Comparison of ENCODE assay signal across 17 cellular contexts in genomic region chr9:18673179-18673578, GRCh38.
DNase-seq lines count a peak whose midpoint lies in the region; ATAC-seq and TF ChIP-seq lines count a peak whose summit lies in the region.
"Had no signal": no experiment of that assay in that cellular context is flagged by ENCODE, and none has a peak within 500 bp of the region (broad histone marks: within the 10 kb centered on the region; RNA-seq: fewer than 3 reads in every experiment).

No MANE protein-coding gene starts in this region.

- POLR2A ChIA-PET in activated CD8-positive, alpha-beta T cell treated with anti-CD3 and anti-CD28 coated beads for 36 hours (lab: Charles Lee), result no interaction called here

- no peak overlapping the region for H3K4me3 Mint-ChIP-seq in activated CD8-positive, alpha-beta T cell treated with anti-CD3 and anti-CD28 coated beads for 36 hours
- H3K4me3 Mint-ChIP-seq: HFFc6 had no signal

- DNase-seq in DMS53 treated with DMSO at 0.1 percent for 48 hours (lab: John Stamatoyannopoulos, UW; ENCODE audit: unreplicated experiment) (peak; percentile 7), NCI-H69 (lab: John Stamatoyannopoulos, UW) (peak; percentile 68), brain pericyte (ENCODE audit: low read depth, low spot score) (peak; percentile 74), mucosa of descending colon (no peak), NCI-H1417 treated with DMSO at 0.1 percent for 48 hours (lab: John Stamatoyannopoulos, UW) (no peak), SKM-1 (lab: John Stamatoyannopoulos, UW; ENCODE audit: unreplicated experiment) (no peak), G401 (ENCODE audit: low spot score) (no peak)
- no peak for DNase-seq in activated CD8-positive, alpha-beta T cell treated with anti-CD3 and anti-CD28 coated beads for 36 hours
- DNase-seq: DMS79, GM23248, HFFc6, NCI-H1092, NCI-H187, PC-9, Right ventricle myocardium superior had no signal

- intact Hi-C loops in mucosa of descending colon (cut with DNase I, micrococcal nuclease), result no loop called here
- intact Hi-C loops in activated CD8-positive, alpha-beta T cell treated with anti-CD3 and anti-CD28 coated beads for 36 hours (cut with micrococcal nuclease), result no loop called here

- H3K9me3 ChIP-seq in mucosa of descending colon, result no peaks in the 10 kb centered on the region
- H3K9me3 ChIP-seq: A549 had no signal

- H3K36me3 Mint-ChIP-seq in activated CD8-positive, alpha-beta T cell treated with anti-CD3 and anti-CD28 coated beads for 36 hours (ENCODE audit: low read depth), result no peaks in the 10 kb centered on the region

- no peaks in the 10 kb centered on the region for H3K4me1 ChIP-seq in mucosa of descending colon (ENCODE audit: low read depth)
- H3K4me1 ChIP-seq: A549 had no signal

- peak; percentile 87 for ATAC-seq in mucosa of descending colon
- ATAC-seq in activated CD8-positive, alpha-beta T cell treated with anti-CD3 and anti-CD28 coated beads for 36 hours, result no peak
- ATAC-seq: A549, K562 had no signal

- no peaks in the 10 kb centered on the region for H3K4me1 Mint-ChIP-seq in activated CD8-positive, alpha-beta T cell treated with anti-CD3 and anti-CD28 coated beads for 36 hours (ENCODE audit: low read depth)

- CTCF ChIA-PET in activated CD8-positive, alpha-beta T cell treated with anti-CD3 and anti-CD28 coated beads for 36 hours (lab: Charles Lee), result no interaction called here

- H3K27ac Mint-ChIP-seq in activated CD8-positive, alpha-beta T cell treated with anti-CD3 and anti-CD28 coated beads for 36 hours, result no peak overlapping the region
- H3K27ac Mint-ChIP-seq: HFFc6 had no signal

- no peaks in the 10 kb centered on the region for H3K9me3 Mint-ChIP-seq in activated CD8-positive, alpha-beta T cell treated with anti-CD3 and anti-CD28 coated beads for 36 hours
- H3K9me3 Mint-ChIP-seq: HFFc6 had no signal

- no peaks in the 10 kb centered on the region for H3K36me3 ChIP-seq in mucosa of descending colon (ENCODE audit: low read depth)

- in situ Hi-C loops in G401 (cut with HindIII; ENCODE audit: low sequenced_read_pairs), result no loop called here

- H3K4me3 ChIP-seq in mucosa of descending colon, result no peak overlapping the region
- H3K4me3 ChIP-seq: A549, GM23248, K562, PC-9 had no signal

- TF ChIP-seq CTCF in mucosa of descending colon (IDR thresholded peaks at IDR 0.05), result no peak
- no peak for TF ChIP-seq CTCF in activated CD8-positive, alpha-beta T cell treated with anti-CD3 and anti-CD28 coated beads for 36 hours (IDR thresholded peaks at IDR 0.05)

- H3K27me3 Mint-ChIP-seq in activated CD8-positive, alpha-beta T cell treated with anti-CD3 and anti-CD28 coated beads for 36 hours, result no peaks in the 10 kb centered on the region

Comparison
In these comparisons a context has a peak if more than half of its experiments do, and no peak if none do; other contexts are left out.
1. DNase-seq: peak in DMS53 treated with DMSO at 0.1 percent for 48 hours (single experiment), NCI-H69 (single experiment) and brain pericyte (single experiment); none in mucosa of descending colon (0 of 3), activated CD8-positive, alpha-beta T cell treated with anti-CD3 and anti-CD28 coated beads for 36 hours (single experiment), NCI-H1417 treated with DMSO at 0.1 percent for 48 hours (single experiment), SKM-1 (single experiment) and G401 (single experiment).